In the genomic region with DNA sequence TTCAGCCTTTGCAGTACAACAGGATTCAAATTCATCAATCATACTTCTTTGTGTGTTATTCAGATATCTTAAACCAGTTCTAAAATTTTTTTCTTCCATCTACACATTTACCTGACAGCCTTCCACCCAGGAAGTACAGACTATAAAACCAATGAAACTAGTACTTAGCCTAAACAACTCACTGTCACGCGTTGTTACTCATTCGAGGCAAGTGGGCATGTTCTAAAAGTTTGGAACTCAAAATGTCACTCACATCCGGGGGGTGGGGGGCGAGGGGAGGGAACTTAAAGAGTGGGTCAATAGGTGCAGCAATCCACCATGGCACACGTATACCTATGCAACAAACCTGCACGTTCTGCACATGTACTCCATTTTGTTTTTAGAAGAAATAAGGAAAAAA, we compare ENCODE assay signal across 13 cellular contexts.
"Had no signal": no experiment of that assay in that cellular context is flagged by ENCODE, and none has a peak within 500 bp of the region (broad histone marks: within the 10 kb centered on the region; RNA-seq: fewer than 3 reads in every experiment).

No MANE protein-coding gene starts in this region.

- H3K4me3 Mint-ChIP-seq: activated CD8-positive, alpha-beta T cell treated with anti-CD3 and anti-CD28 coated beads for 36 hours had no signal

- H3K4me3 ChIP-seq: gastroesophageal sphincter, upper lobe of left lung had no signal

- H3K27ac Mint-ChIP-seq: activated CD8-positive, alpha-beta T cell treated with anti-CD3 and anti-CD28 coated beads for 36 hours; nephron had no signal

- H3K27ac ChIP-seq: epithelial cell of prostate, gastroesophageal sphincter, upper lobe of left lung had no signal

- H3K27me3 Mint-ChIP-seq: activated CD8-positive, alpha-beta T cell treated with anti-CD3 and anti-CD28 coated beads for 36 hours; effector memory CD8-positive, alpha-beta T cell had no signal

- H3K36me3 ChIP-seq: gastroesophageal sphincter, upper lobe of left lung had no signal

- DNase-seq: activated CD8-positive, alpha-beta memory T cell treated with anti-CD3 and anti-CD28 coated beads, Interleukin-2, amount 50 U/mL, for 48 hours; activated CD8-positive, alpha-beta T cell treated with anti-CD3 and anti-CD28 coated beads for 36 hours; caudate nucleus; cortex of kidney; effector memory CD8-positive, alpha-beta T cell; left colon; stimulated activated CD4-positive, alpha-beta T cell treated with anti-CD3 and anti-CD28 coated beads, Interleukin-2, amount 100 ng/mL, for 48 hours; stimulated activated naive CD8-positive, alpha-beta T cell treated with anti-CD3 and anti-CD28 coated beads, Interleukin-15, Interleukin-2, amounts not matched to agents 100 U/mL and 50 U/mL, for 24 hours; T1000; upper lobe of left lung had no signal

- ATAC-seq: activated CD8-positive, alpha-beta T cell treated with anti-CD3 and anti-CD28 coated beads for 36 hours; effector memory CD8-positive, alpha-beta T cell; gastroesophageal sphincter; left colon; stimulated activated naive CD8-positive, alpha-beta T cell treated with anti-CD3 and anti-CD28 coated beads, Interleukin-15, Interleukin-2, amounts not matched to agents 100 U/mL and 50 U/mL, for 24 hours had no signal

- H3K9me3 Mint-ChIP-seq: activated CD8-positive, alpha-beta T cell treated with anti-CD3 and anti-CD28 coated beads for 36 hours; effector memory CD8-positive, alpha-beta T cell; nephron had no signal

- H3K27me3 ChIP-seq: gastroesophageal sphincter, upper lobe of left lung had no signal

- H3K9me3 ChIP-seq: gastroesophageal sphincter, upper lobe of left lung had no signal
